Comparison of ENCODE assay signal across 15 cellular contexts in genomic region chr16:76176153-76176552, GRCh38.
A peak's percentile ranks its signal among the peaks of the same experiment; 100 is the strongest.
DNase-seq lines count a peak whose midpoint lies in the region; ATAC-seq, FAIRE-seq and TF ChIP-seq lines count a peak whose summit lies in the region.
"Had no signal": no experiment of that assay in that cellular context is flagged by ENCODE, and none has a peak within 500 bp of the region (broad histone marks: within the 10 kb centered on the region; RNA-seq: fewer than 3 reads in every experiment).

No MANE protein-coding gene starts in this region.

- BruUV-seq in HepG2 (replicated peaks; lab: Mats Ljungman, UMichigan), result no TSS peak

- in situ Hi-C loops in HepG2 (cut with HindIII; ENCODE audit: extremely low pct_ligation_motif_present, low pct_unique_long_range_greater_than_20kb) (no loop called here), gastrocnemius medialis (cut with MboI; ENCODE audit: low sequenced_read_pairs in 4 of 4) (no loop called here)

- no peak overlapping the region for H3K27ac ChIP-seq in HepG2 (ENCODE audit: extremely low read length, insufficient read depth, low read length)
- H3K27ac ChIP-seq in right lobe of liver, result no peak overlapping the region
- no peak overlapping the region for H3K27ac ChIP-seq in gastrocnemius medialis

- H3K9ac ChIP-seq in HepG2 (ENCODE audit: insufficient read depth, low read depth, low read length), result no peak overlapping the region

- H2AFZ ChIP-seq in HepG2 (ENCODE audit: low read length), result no peak overlapping the region

- H3K36me3 ChIP-seq in HepG2 (replicated peaks in 1 of 2; ENCODE audit: control insufficient read depth in 1 of 2, insufficient read depth in 2 of 2, low read length in 2 of 2) (no peaks in the 10 kb centered on the region), right lobe of liver (no peaks in the 10 kb centered on the region), gastrocnemius medialis (no peaks in the 10 kb centered on the region)

- H4K20me1 ChIP-seq in HepG2 (ENCODE audit: insufficient read depth, low read length), result no peaks in the 10 kb centered on the region

- no peak overlapping the region for H3K4me2 ChIP-seq in HepG2 (ENCODE audit: low read depth, low read length)

- intact Hi-C loops in HepG2 (cut with micrococcal nuclease; ENCODE audit: unreplicated experiment) (no loop called here), right lobe of liver (cut with DNase I) (no loop called here), gastrocnemius medialis (cut with DNase I; ENCODE audit: low total_unique reads) (no loop called here)

- CTCF ChIA-PET in HepG2 (lab: Yijun Ruan, JAX; ENCODE audit: low intra/inter-chr PET ratio, low total read pairs), result no interaction called here

- H3K9me3 ChIP-seq in HepG2 (ENCODE audit: low read length) (peaks cover 7% of the 10 kb centered on the region; the same call in 1 of the 2 replicates), right lobe of liver (no peaks in the 10 kb centered on the region), gastrocnemius medialis (no peaks in the 10 kb centered on the region)

- H3K4me1 ChIP-seq in HepG2 (ENCODE audit: insufficient read depth, low read length), result no peaks in the 10 kb centered on the region
- H3K4me1 ChIP-seq in right lobe of liver, result no peaks in the 10 kb centered on the region
- no peaks in the 10 kb centered on the region for H3K4me1 ChIP-seq in gastrocnemius medialis

- H3K4me3 ChIP-seq in HepG2 (replicated peaks in 1 of 3; ENCODE audit: insufficient read depth in 1 of 3, low read depth in 2 of 3, low read length in 3 of 3) (no peak overlapping the region), right lobe of liver (no peak overlapping the region), gastrocnemius medialis (no peak overlapping the region)

- DNase-seq in HepG2 (ENCODE audit: low spot score), result no peak
- no peak for DNase-seq in right lobe of liver
- DNase-seq in EL, result no peak
- DNase-seq in nucleus accumbens (lab: John Stamatoyannopoulos, UW), result no peak
- no peak for DNase-seq in gastrocnemius medialis
- DNase-seq: dermis blood vessel endothelial cell, DMS153, Karpas-422, kidney, NCI-H2227 treated with DMSO at 0.1 percent for 48 hours had no signal

- TF ChIP-seq EP300 in HepG2 (IDR thresholded peaks at IDR 0.05; ENCODE audit: low read depth in 2 of 2, low read length in 2 of 2), result no peak
- TF ChIP-seq EP300 in HepG2 (CRISPR knock-in tag; IDR thresholded peaks at IDR 0.05; ENCODE audit: borderline replicate concordance), result no peak

- FAIRE-seq in HepG2 (lab: Jason Lieb, UNC), result no peak
- FAIRE-seq: kidney, TTC549 had no signal

- POLR2A ChIA-PET in HepG2 (lab: Yijun Ruan, JAX), result no interaction called here

- TF ChIP-seq POLR2A in HepG2 (IDR thresholded peaks at IDR 0.05; ENCODE audit: insufficient read depth in 1 of 2, low read depth in 2 of 2, low read length in 2 of 2) (no peak), right lobe of liver (IDR thresholded peaks at IDR 0.05) (no peak), gastrocnemius medialis (IDR thresholded peaks at IDR 0.05) (no peak)

- ATAC-seq in HepG2 (no peak), right lobe of liver (no peak), GM21825 (IDR thresholded peaks at IDR 0.05; ENCODE audit: unreplicated experiment) (peak; percentile 52), HG03378 (IDR thresholded peaks at IDR 0.05; ENCODE audit: unreplicated experiment) (peak; percentile 59), HG03025 (IDR thresholded peaks at IDR 0.05; ENCODE audit: low FRiP score, unreplicated experiment) (no peak), gastrocnemius medialis (no peak)
- ATAC-seq: Right ventricle myocardium inferior had no signal

- H3K27me3 ChIP-seq in HepG2 (ENCODE audit: control insufficient read depth in 1 of 2, insufficient read depth in 2 of 2, low read length in 2 of 2) (no peaks in the 10 kb centered on the region), right lobe of liver (no peaks in the 10 kb centered on the region), gastrocnemius medialis (no peaks in the 10 kb centered on the region)

- H3K79me2 ChIP-seq in HepG2 (ENCODE audit: insufficient read depth, low read length), result no peaks in the 10 kb centered on the region

- TF ChIP-seq CTCF in HepG2 (CRISPR knock-in tag; IDR thresholded peaks at IDR 0.05) (no peak), right lobe of liver (IDR thresholded peaks at IDR 0.05) (no peak), gastrocnemius medialis (IDR thresholded peaks at IDR 0.05 in 4 of 5, conservative IDR thresholded peaks at IDR 0.05 in 1 of 5) (no peak)

- TF ChIP-seq RAD21 in HepG2 (CRISPR knock-in tag; IDR thresholded peaks at IDR 0.05), result no peak

- WGBS in HepG2 (ENCODE audit: low lambda C conversion rate), result 2% methylated on average over 4 of the region's 4 CpGs
- WGBS in right lobe of liver (ENCODE audit: insufficient coverage, low coverage, low lambda C conversion rate, missing lambda C conversion rate), result 43% methylated on average over 4 of the region's 4 CpGs

TF ChIP-seq in HepG2, 621 proteins besides CTCF, POLR2A, EP300 and RAD21:
- TF ChIP-seq ATF7 (IDR thresholded peaks at IDR 0.05) (peak; percentile 45), ATF7 (CRISPR knock-in tag; IDR thresholded peaks at IDR 0.05) (no peak), RNF2 (conservative IDR thresholded peaks at IDR 0.05; ENCODE audit: low read depth) (no peak), RFXAP (CRISPR knock-in tag; IDR thresholded peaks at IDR 0.05; ENCODE audit: borderline replicate concordance) (no peak)

Comparison
In these comparisons a context has a peak if more than half of its experiments do, and no peak if none do; other contexts are left out.
1. ATAC-seq: peak in GM21825 (single experiment) and HG03378 (single experiment); none in HepG2 (single experiment), right lobe of liver (0 of 4), HG03025 (single experiment) and gastrocnemius medialis (0 of 2).